In genomic region chr17:66727634-66728570, GRCh38 we compare ENCODE assay signal across 8 cellular contexts.
DNase-seq lines count a peak whose midpoint lies in the region; ATAC-seq and TF ChIP-seq lines count a peak whose summit lies in the region.

No MANE protein-coding gene starts in this region.

- H3K9ac ChIP-seq in mesenchymal stem cell (ENCODE audit: low read length): no peak overlapping the region

- H3K18ac ChIP-seq in mesenchymal stem cell (ENCODE audit: low read depth in 1 of 2, low read length in 2 of 2): no peak overlapping the region

- no peaks in the 10 kb centered on the region for H3K9me3 ChIP-seq in mesenchymal stem cell (ENCODE audit: control insufficient read depth, low read length)
- H3K9me3 ChIP-seq in stomach: no peaks in the 10 kb centered on the region

- no peak overlapping the region for H2BK12ac ChIP-seq in mesenchymal stem cell (ENCODE audit: low read length in 2 of 2)

- H3K27ac ChIP-seq in mesenchymal stem cell (ENCODE audit: low read length, poor library complexity, severe bottlenecking) (no peak overlapping the region), stomach (no peak overlapping the region)

- no peak overlapping the region for H4K8ac ChIP-seq in mesenchymal stem cell (ENCODE audit: low read length)

- H3K4ac ChIP-seq in mesenchymal stem cell (ENCODE audit: low read depth in 1 of 2, low read length in 2 of 2): no peak overlapping the region

- peaks cover 35% of the 10 kb centered on the region for H3K79me1 ChIP-seq in mesenchymal stem cell (replicated peaks; ENCODE audit: low read length, poor library complexity, severe bottlenecking)

- H3K36me3 ChIP-seq in mesenchymal stem cell (ENCODE audit: control insufficient read depth in 1 of 2, insufficient read depth in 2 of 2, low read depth in 1 of 2, low read length in 2 of 2): peaks cover 0 to 4% of the 10 kb centered on the region in 2 experiments
- no peaks in the 10 kb centered on the region for H3K36me3 ChIP-seq in stomach

- intact Hi-C loops in stomach (cut with DNase I; ENCODE audit: low total_unique reads): no loop called here

- 69% methylated on average over 17 of the region's 17 CpGs for WGBS in mesenchymal stem cell
- WGBS in stomach, 5 donors: 40 to 51% (median 46%) methylated on average over 17 of the region's 17 CpGs

- no peak overlapping the region for H3K14ac ChIP-seq in mesenchymal stem cell (ENCODE audit: low read length in 2 of 2)

- peak; percentile 79 for ATAC-seq in HG02938 (IDR thresholded peaks at IDR 0.05; ENCODE audit: unreplicated experiment)
- peak; percentile 61 for ATAC-seq in effector memory CD8-positive, alpha-beta T cell (replicated peaks)

- H3K23ac ChIP-seq in mesenchymal stem cell (ENCODE audit: low read length in 2 of 2): no peak overlapping the region

- DNase-seq in GM10266 (ENCODE audit: extremely low spot score) (peak; percentile 65), NCI-H2227 (lab: John Stamatoyannopoulos, UW; ENCODE audit: unreplicated experiment) (peak; percentile 84), mesenchymal stem cell (peak; percentile 50), stomach (peak; percentile 52), amniotic stem cell (lab: John Stamatoyannopoulos, UW) (no peak)
- DNase-seq in activated CD4-positive, alpha-beta T cell treated with anti-CD3 and anti-CD28 coated beads for 24 hours (ENCODE audit: low read depth in 2 of 2): peak; percentile 19 to 22
- DNase-seq in effector memory CD8-positive, alpha-beta T cell: peak; percentile 9 to 21 (median 15)

- no peak overlapping the region for H2BK120ac ChIP-seq in mesenchymal stem cell (ENCODE audit: low read depth, low read length)

- no peak overlapping the region for H2AK5ac ChIP-seq in mesenchymal stem cell (ENCODE audit: low read length, severe bottlenecking)

- no peaks in the 10 kb centered on the region for H3K27me3 Mint-ChIP-seq in effector memory CD8-positive, alpha-beta T cell

- peak; percentile 77 for TF ChIP-seq CTCF in GM10266 (IDR thresholded peaks at IDR 0.05; ENCODE audit: control insufficient read depth, insufficient read depth, low read depth, missing control alignments)
- TF ChIP-seq CTCF in stomach (IDR thresholded peaks at IDR 0.05): peak in 4 of 7 experiments; percentile 15 to 50 (median 35)

- H3K4me3 Mint-ChIP-seq in effector memory CD8-positive, alpha-beta T cell: no peak overlapping the region

- TF ChIP-seq EP300 in stomach (IDR thresholded peaks at IDR 0.05): no peak

- H3K4me1 ChIP-seq in mesenchymal stem cell (ENCODE audit: control insufficient read depth, insufficient read depth, low read depth, low read length) (peaks cover 21% of the 10 kb centered on the region), stomach (peaks cover 22 to 49% (median 32%) of the 10 kb centered on the region in 4 donors)

- TF ChIP-seq POLR2A in stomach (IDR thresholded peaks at IDR 0.05): no peak

- no peak overlapping the region for H2AFZ ChIP-seq in mesenchymal stem cell (ENCODE audit: low read depth, low read length)

- peaks cover 12 to 16% of the 10 kb centered on the region in 2 donors for H3K4me1 Mint-ChIP-seq in effector memory CD8-positive, alpha-beta T cell (ENCODE audit: low read depth in 2 of 2)

- no peak overlapping the region for H3K4me3 ChIP-seq in mesenchymal stem cell (ENCODE audit: insufficient read depth in 1 of 2, low read depth in 1 of 2, low read length in 2 of 2)
- no peak overlapping the region for H3K4me3 ChIP-seq in stomach

- H3K9me3 Mint-ChIP-seq in effector memory CD8-positive, alpha-beta T cell: no peaks in the 10 kb centered on the region

- no peak overlapping the region for H3K4me2 ChIP-seq in mesenchymal stem cell (ENCODE audit: low read length, poor library complexity, severe bottlenecking)

- peaks cover 2% of the 10 kb centered on the region for H3K36me3 Mint-ChIP-seq in effector memory CD8-positive, alpha-beta T cell (ENCODE audit: insufficient read depth)

- H2BK5ac ChIP-seq in mesenchymal stem cell (ENCODE audit: low read depth, low read length, poor library complexity, severe bottlenecking): no peak overlapping the region

- no peak overlapping the region for H2BK15ac ChIP-seq in mesenchymal stem cell (ENCODE audit: low read depth, poor library complexity, severe bottlenecking)

- peak overlapping the region; percentile 59 to 67 for H3K27ac Mint-ChIP-seq in effector memory CD8-positive, alpha-beta T cell

- H3K27me3 ChIP-seq in mesenchymal stem cell (ENCODE audit: control insufficient read depth in 1 of 2, insufficient read depth in 1 of 2, low read length in 2 of 2) (no peaks in the 10 kb centered on the region), stomach (no peaks in the 10 kb centered on the region)

- no peak overlapping the region for H4K91ac ChIP-seq in mesenchymal stem cell (ENCODE audit: low read length)
